In the genomic region with DNA sequence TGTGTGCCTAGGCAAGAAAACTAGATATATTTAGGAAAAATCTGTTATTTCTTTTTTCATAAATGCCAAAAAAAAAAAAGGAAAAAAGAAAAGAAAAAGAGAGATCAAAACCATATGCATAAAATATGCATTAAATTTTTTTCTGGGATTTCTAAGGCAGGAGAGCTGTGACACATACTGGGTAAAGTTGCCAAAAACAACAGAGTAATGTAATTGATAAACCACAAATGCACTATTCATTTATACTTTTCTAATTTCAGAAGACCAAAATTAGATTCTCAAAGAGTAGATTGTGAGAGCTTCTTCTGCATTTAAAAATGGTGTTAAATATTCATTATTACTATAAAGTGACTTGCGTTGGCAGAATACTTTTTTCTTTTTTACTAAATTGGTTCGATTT, we compare ENCODE assay signal across 14 cellular contexts.
DNase-seq lines count a peak whose midpoint lies in the region; ATAC-seq and TF ChIP-seq lines count a peak whose summit lies in the region.
"Had no signal": no experiment of that assay in that cellular context is flagged by ENCODE, and none has a peak within 500 bp of the region (broad histone marks: within the 10 kb centered on the region; RNA-seq: fewer than 3 reads in every experiment).

No MANE protein-coding gene starts in this region.

- TF ChIP-seq POLR2A in IMR-90 (IDR thresholded peaks at IDR 0.05; ENCODE audit: low read depth, low read length) (no peak), testis (IDR thresholded peaks at IDR 0.05) (no peak)

- CTCF ChIA-PET in IMR-90 (lab: Yijun Ruan, JAX), result interaction anchor here (0.7 kb wide), 1 partner anchor 389 kb away, joined by 3 read pairs; no protein-coding TSS in a partner anchor

- no peak overlapping the region for H3K4me3 Mint-ChIP-seq in stimulated activated naive B cell treated with anti-CD40 and anti-IgM and Interleukin-4, amounts not matched to agents 10 μg/mL and 1 μg/mL and 100 μg/mL, for 72 hours
- H3K4me3 Mint-ChIP-seq: B cell; CD4-positive, alpha-beta T cell had no signal

- dilution Hi-C loops in IMR-90 (cut with HindIII; ENCODE audit: low sequenced_read_pairs, unreplicated experiment), result no loop called here

- H3K18ac ChIP-seq in IMR-90 (ENCODE audit: low read depth, low read length), result no peak overlapping the region

- H3K23ac ChIP-seq in IMR-90 (ENCODE audit: low read depth, low read length), result no peak overlapping the region

- H2BK15ac ChIP-seq in IMR-90 (ENCODE audit: low read depth, low read length), result no peak overlapping the region

- H2AK5ac ChIP-seq in IMR-90 (ENCODE audit: low read depth, low read length), result no peak overlapping the region

- DNase-seq in IMR-90 (peak; percentile 20), amniotic stem cell (lab: John Stamatoyannopoulos, UW) (peak; percentile 12), fibroblast of gingiva (ENCODE audit: low read depth) (peak; percentile 45), fibroblast of the aortic adventitia (ENCODE audit: low read depth) (peak; percentile 33), NCI-H2107 (lab: John Stamatoyannopoulos, UW) (no peak), testis (no peak)
- DNase-seq in stimulated activated naive B cell treated with anti-CD40 and anti-IgM and Interleukin-4, amounts not matched to agents 10 μg/mL and 1 μg/mL and 100 μg/mL, for 72 hours, result no peak
- DNase-seq: C1 segment of cervical spinal cord; Calu3; CD4-positive, alpha-beta T cell; DMS 273 treated with DMSO at 0.1 percent for 48 hours had no signal

- TF ChIP-seq RAD21 in IMR-90 (IDR thresholded peaks at IDR 0.05; ENCODE audit: low read length), result no peak

- TF ChIP-seq CTCF in IMR-90 (conservative IDR thresholded peaks at IDR 0.05; ENCODE audit: low read depth, low read length) (no peak), fibroblast of the aortic adventitia (IDR thresholded peaks at IDR 0.05; ENCODE audit: insufficient read depth, low read length) (no peak), testis (IDR thresholded peaks at IDR 0.05) (no peak)

- H3K27ac Mint-ChIP-seq in stimulated activated naive B cell treated with anti-CD40 and anti-IgM and Interleukin-4, amounts not matched to agents 10 μg/mL and 1 μg/mL and 100 μg/mL, for 72 hours, result no peak overlapping the region
- H3K27ac Mint-ChIP-seq: B cell; CD4-positive, alpha-beta T cell had no signal

- H2BK120ac ChIP-seq in IMR-90 (ENCODE audit: low read depth, low read length), result no peak overlapping the region

- H2BK20ac ChIP-seq in IMR-90 (ENCODE audit: low read depth, low read length), result no peak overlapping the region

- no peak overlapping the region for H3K4ac ChIP-seq in IMR-90 (ENCODE audit: low read depth, low read length)

- no peak overlapping the region for H4K91ac ChIP-seq in IMR-90 (ENCODE audit: insufficient read depth, low read depth, low read length)

- H3K9me3 Mint-ChIP-seq in stimulated activated naive B cell treated with anti-CD40 and anti-IgM and Interleukin-4, amounts not matched to agents 10 μg/mL and 1 μg/mL and 100 μg/mL, for 72 hours, result no peaks in the 10 kb centered on the region

- no peak overlapping the region for H3K27ac ChIP-seq in IMR-90 (ENCODE audit: insufficient read depth, low read length)
- H3K27ac ChIP-seq in testis, result no peak overlapping the region

- H3K36me3 Mint-ChIP-seq in stimulated activated naive B cell treated with anti-CD40 and anti-IgM and Interleukin-4, amounts not matched to agents 10 μg/mL and 1 μg/mL and 100 μg/mL, for 72 hours, result no peaks in the 10 kb centered on the region

- in situ Hi-C loops in IMR-90 (cut with MboI; ENCODE audit: low sequenced_read_pairs), result no loop called here

- H3K4me1 ChIP-seq in IMR-90 (ENCODE audit: control insufficient read depth, insufficient read depth, low read length), result no peaks in the 10 kb centered on the region
- no peaks in the 10 kb centered on the region for H3K4me1 ChIP-seq in testis

- H3K9me1 ChIP-seq in IMR-90 (ENCODE audit: insufficient read depth, low read length), result no peaks in the 10 kb centered on the region

- no peak overlapping the region for H2AFZ ChIP-seq in IMR-90 (replicated peaks; ENCODE audit: low read length, poor library complexity)

- H3K9me3 ChIP-seq in IMR-90 (ENCODE audit: control insufficient read depth, insufficient read depth, low read length) (no peaks in the 10 kb centered on the region), testis (no peaks in the 10 kb centered on the region)

- no peaks in the 10 kb centered on the region for H4K20me1 ChIP-seq in IMR-90 (ENCODE audit: insufficient read depth, low read length)

- no peak overlapping the region for H4K5ac ChIP-seq in IMR-90 (ENCODE audit: low read depth, low read length)

- H3K27me3 ChIP-seq in IMR-90 (ENCODE audit: control insufficient read depth, insufficient read depth, low read length) (no peaks in the 10 kb centered on the region), testis (no peaks in the 10 kb centered on the region)

- H3K4me3 ChIP-seq in IMR-90 (ENCODE audit: insufficient read depth, low read depth, low read length) (no peak overlapping the region), fibroblast of the aortic adventitia (ENCODE audit: low read depth, low read length) (no peak overlapping the region), testis (no peak overlapping the region)

- no peaks in the 10 kb centered on the region for H3K27me3 Mint-ChIP-seq in stimulated activated naive B cell treated with anti-CD40 and anti-IgM and Interleukin-4, amounts not matched to agents 10 μg/mL and 1 μg/mL and 100 μg/mL, for 72 hours
- H3K27me3 Mint-ChIP-seq: B cell; CD4-positive, alpha-beta T cell had no signal

- H3K56ac ChIP-seq in IMR-90 (ENCODE audit: extremely low read depth, insufficient read depth, low read length), result no peak overlapping the region

- H2AK9ac ChIP-seq in IMR-90 (replicated peaks; ENCODE audit: low read depth, low read length, poor library complexity), result no peak overlapping the region

- no CpG with 5 or more reads among the region's 2 CpGs for WGBS in IMR-90 (ENCODE audit: extremely low coverage in 2 of 2, insufficient read length in 1 of 2), 2 experiments
- 85 to 97% methylated on average over 2 of the region's 2 CpGs for WGBS in testis, 2 donors

- no peak overlapping the region for H2BK5ac ChIP-seq in IMR-90 (ENCODE audit: low read depth, low read length, poor library complexity, severe bottlenecking)

- H3K9ac ChIP-seq in IMR-90 (ENCODE audit: low read depth, low read length), result no peak overlapping the region

- H4K8ac ChIP-seq in IMR-90 (ENCODE audit: low read depth in 2 of 2, low read length in 2 of 2), result no peak overlapping the region

- ATAC-seq in IMR-90 (ENCODE audit: low read depth) (no peak), GM18517 (IDR thresholded peaks at IDR 0.05; ENCODE audit: unreplicated experiment) (no peak)
- ATAC-seq in stimulated activated naive B cell treated with anti-CD40 and anti-IgM and Interleukin-4, amounts not matched to agents 10 μg/mL and 1 μg/mL and 100 μg/mL, for 72 hours (replicated peaks), result no peak
- ATAC-seq: HCT116 had no signal

- H3K4me1 Mint-ChIP-seq in stimulated activated naive B cell treated with anti-CD40 and anti-IgM and Interleukin-4, amounts not matched to agents 10 μg/mL and 1 μg/mL and 100 μg/mL, for 72 hours, result no peaks in the 10 kb centered on the region
- H3K4me1 Mint-ChIP-seq: B cell had no signal

- intact Hi-C loops in IMR-90 (cut with micrococcal nuclease) (no loop called here), testis (cut with DNase I; ENCODE audit: low total_unique reads) (no loop called here)

- POLR2A ChIA-PET in IMR-90 (lab: Charles Lee; ENCODE audit: unreplicated experiment), result no interaction called here

- H3K79me1 ChIP-seq in IMR-90 (ENCODE audit: low read depth in 1 of 2, low read length in 2 of 2), result no peaks in the 10 kb centered on the region

- H3K4me2 ChIP-seq in IMR-90 (ENCODE audit: low read depth, low read length), result no peak overlapping the region

- no TSS peak for BruUV-seq in IMR-90 (replicated peaks; lab: Mats Ljungman, UMichigan)

- no peaks in the 10 kb centered on the region for H3K36me3 ChIP-seq in IMR-90 (ENCODE audit: control insufficient read depth, insufficient read depth, low read length)
- H3K36me3 ChIP-seq in testis (ENCODE audit: low read depth, missing control alignments), result no peaks in the 10 kb centered on the region

- no peak overlapping the region for H3K14ac ChIP-seq in IMR-90 (replicated peaks; ENCODE audit: low read depth, low read length)

TF ChIP-seq in IMR-90, 13 proteins besides CTCF, POLR2A, EP300 and RAD21:
- TF ChIP-seq FOS (IDR thresholded peaks at IDR 0.05; ENCODE audit: low read depth, low read length) (no peak), MAZ (IDR thresholded peaks at IDR 0.05; ENCODE audit: borderline replicate concordance, low read depth, low read length) (no peak), MXI1 (IDR thresholded peaks at IDR 0.05; ENCODE audit: borderline replicate concordance, low read depth, low read length) (no peak), CHD1 (IDR thresholded peaks at IDR 0.05; ENCODE audit: low read depth, low read length) (no peak)
TF ChIP-seq in IMR-90: peak in this region for 0.

Comparison
In these comparisons a context has a peak if more than half of its experiments do, and no peak if none do; other contexts are left out.
1. DNase-seq: peak in IMR-90 (single experiment), amniotic stem cell (single experiment), fibroblast of gingiva (single experiment) and fibroblast of the aortic adventitia (single experiment); none in NCI-H2107 (single experiment), testis (single experiment) and stimulated activated naive B cell treated with anti-CD40 and anti-IgM and Interleukin-4, amounts not matched to agents 10 μg/mL and 1 μg/mL and 100 μg/mL, for 72 hours (single experiment).